23 cellular contexts compared by ENCODE assay signal in genomic region chr5:54445691-54446090, GRCh38. TPM values are rescaled to one million over a fixed set of nuclear protein-coding genes. Genes with fewer than 3 reads are reported as not detected.
"Had no signal": no experiment of that assay in that cellular context is flagged by ENCODE, and none has a peak within 500 bp of the region (broad histone marks: within the 10 kb centered on the region; RNA-seq: fewer than 3 reads in every experiment).

No MANE protein-coding gene starts in this region.

- H3K36me3 ChIP-seq: cardiac muscle cell, neural progenitor cell, sigmoid colon, spleen, thyroid gland had no signal

- H3K4me2 ChIP-seq: neural progenitor cell had no signal

- H3K36me3 Mint-ChIP-seq: activated naive CD8-positive, alpha-beta T cell treated with anti-CD3 and anti-CD28 coated beads, Interleukin-2, amount 10 ng/mL, durations not matched to agents 7 days and 5 days; memory B cell; naive B cell; neural progenitor cell had no signal

- H3K4me3 ChIP-seq: body of pancreas, cardiac muscle cell, neural progenitor cell, sigmoid colon, spleen, thyroid gland had no signal

- H3K27ac ChIP-seq: body of pancreas, cardiac muscle cell, epithelial cell of prostate, neural progenitor cell, sigmoid colon, spleen, thyroid gland had no signal

- H3K4me1 ChIP-seq: body of pancreas, neural progenitor cell, thyroid gland had no signal

- DNase-seq: activated CD4-positive, alpha-beta T cell treated with anti-CD3 and anti-CD28 coated beads for 4 hours; activated CD4-positive, alpha-beta T cell treated with anti-CD3 and anti-CD28 coated beads, Interleukin-2, amount 50 U/mL, for 48 hours; activated CD4-positive, CD25-positive, alpha-beta regulatory T cell; activated naive CD4-positive, alpha-beta T cell treated with anti-CD3 and anti-CD28 coated beads for 36 hours; activated naive CD8-positive, alpha-beta T cell treated with anti-CD3 and anti-CD28 coated beads, Interleukin-2, amount 10 ng/mL, durations not matched to agents 7 days and 5 days; activated T-cell treated with anti-CD3 and anti-CD28 coated beads, Interleukin-2, amount 50 U/mL, for 48 hours; amniotic stem cell; body of pancreas; naive B cell; sigmoid colon; spleen; stimulated activated CD4-positive, alpha-beta T cell treated with anti-CD3 and anti-CD28 coated beads, Interleukin-4, amount 100 ng/mL, for 24 hours; stimulated activated naive CD8-positive, alpha-beta T cell treated with anti-CD3 and anti-CD28 coated beads, Interleukin-15, Interleukin-2, amounts not matched to agents 100 U/mL and 50 U/mL, for 24 hours; T1000; thyroid gland had no signal

- H3K9me3 ChIP-seq: body of pancreas, sigmoid colon, spleen, thyroid gland had no signal

- H3K27ac Mint-ChIP-seq: activated naive CD4-positive, alpha-beta T cell treated with anti-CD3 and anti-CD28 coated beads for 36 hours; activated naive CD8-positive, alpha-beta T cell treated with anti-CD3 and anti-CD28 coated beads, Interleukin-2, amount 10 ng/mL, durations not matched to agents 7 days and 5 days; memory B cell; naive B cell; neural progenitor cell; T-helper 1 cell treated with Interleukin-12 subunit alpha and Interleukin-12 subunit beta and Interleukin-4 antibody, amounts not matched to agents 30 μg/mL and 1 μg/mL, for 36 hours had no signal

- H3K4me3 Mint-ChIP-seq: activated naive CD4-positive, alpha-beta T cell treated with anti-CD3 and anti-CD28 coated beads for 36 hours; activated naive CD8-positive, alpha-beta T cell treated with anti-CD3 and anti-CD28 coated beads, Interleukin-2, amount 10 ng/mL, durations not matched to agents 7 days and 5 days; memory B cell; naive B cell; neural progenitor cell; T-helper 1 cell treated with Interleukin-12 subunit alpha and Interleukin-12 subunit beta and Interleukin-4 antibody, amounts not matched to agents 30 μg/mL and 1 μg/mL, for 36 hours had no signal

- H3K9me3 Mint-ChIP-seq: activated naive CD4-positive, alpha-beta T cell treated with anti-CD3 and anti-CD28 coated beads for 36 hours; activated naive CD8-positive, alpha-beta T cell treated with anti-CD3 and anti-CD28 coated beads, Interleukin-2, amount 10 ng/mL, durations not matched to agents 7 days and 5 days; memory B cell; naive B cell; neural progenitor cell; T-helper 1 cell treated with Interleukin-12 subunit alpha and Interleukin-12 subunit beta and Interleukin-4 antibody, amounts not matched to agents 30 μg/mL and 1 μg/mL, for 36 hours had no signal

- ATAC-seq: body of pancreas; stimulated activated naive CD8-positive, alpha-beta T cell treated with anti-CD3 and anti-CD28 coated beads, Interleukin-15, Interleukin-2, amounts not matched to agents 100 U/mL and 50 U/mL, for 24 hours had no signal

- H3K9ac ChIP-seq: neural progenitor cell had no signal

- H3K27me3 ChIP-seq: body of pancreas, cardiac muscle cell, neural progenitor cell, sigmoid colon, spleen, thyroid gland had no signal

- H3K4me1 Mint-ChIP-seq: neural progenitor cell had no signal

- H2AFZ ChIP-seq: neural progenitor cell had no signal

RNA-seq across cellular contexts. Expression of gene HSPB3, which starts 9.8 kb away (rescaled TPM):
- total RNA-seq: activated naive CD4-positive, alpha-beta T cell treated with anti-CD3 and anti-CD28 coated beads for 36 hours; activated naive CD8-positive, alpha-beta T cell treated with anti-CD3 and anti-CD28 coated beads, Interleukin-2, amount 10 ng/mL, durations not matched to agents 7 days and 5 days; body of pancreas; omental fat pad; subcutaneous adipose tissue; thyroid gland had no signal
- polyA plus RNA-seq: liver had no signal
